Comparison of ENCODE assay signal across 1 cellular context in the genomic region with DNA sequence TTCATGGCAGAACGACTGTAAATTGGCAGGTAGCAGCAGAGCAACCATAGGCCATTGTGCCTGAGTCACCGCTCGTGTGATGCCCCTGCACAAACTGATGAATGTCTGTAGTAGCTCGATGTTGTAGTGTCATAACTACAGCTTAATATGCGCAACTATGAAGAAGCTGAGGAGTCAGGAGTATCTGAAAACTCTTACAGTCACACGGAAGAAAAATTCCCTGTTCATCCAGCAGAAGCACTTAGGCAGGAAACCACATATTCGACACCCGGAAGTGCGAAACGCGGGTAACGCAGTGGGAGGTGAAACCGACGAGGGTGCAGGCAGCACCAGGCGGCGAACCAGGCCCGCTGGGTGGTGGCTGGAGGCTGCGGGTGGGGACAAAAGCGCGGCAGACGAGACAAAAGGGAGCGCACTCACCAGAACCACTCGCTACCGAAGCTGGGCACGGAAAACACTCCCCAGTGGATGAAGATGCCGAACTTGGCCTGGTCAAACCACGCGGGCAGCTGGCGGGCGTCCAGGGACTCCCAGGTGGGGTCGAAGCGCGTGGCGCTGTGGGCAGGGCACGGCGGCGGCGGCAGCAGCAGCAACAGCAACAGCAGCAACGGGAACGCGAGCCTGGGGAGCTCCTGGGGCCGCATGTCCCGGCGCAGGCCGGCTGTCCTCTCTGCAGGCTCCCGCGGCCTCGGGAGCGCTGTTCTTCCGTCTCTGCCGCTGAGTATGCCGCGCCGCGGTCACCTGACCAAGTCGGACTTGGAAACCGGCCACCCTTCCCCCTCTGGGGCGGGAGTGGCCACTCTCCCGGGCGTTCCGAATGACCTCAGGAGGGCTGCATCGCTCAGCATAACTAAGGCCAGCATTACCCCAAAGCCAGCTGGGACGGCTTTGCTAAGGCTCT.
TF ChIP-seq lines count a peak whose summit lies in the region.

A gene with protein sequence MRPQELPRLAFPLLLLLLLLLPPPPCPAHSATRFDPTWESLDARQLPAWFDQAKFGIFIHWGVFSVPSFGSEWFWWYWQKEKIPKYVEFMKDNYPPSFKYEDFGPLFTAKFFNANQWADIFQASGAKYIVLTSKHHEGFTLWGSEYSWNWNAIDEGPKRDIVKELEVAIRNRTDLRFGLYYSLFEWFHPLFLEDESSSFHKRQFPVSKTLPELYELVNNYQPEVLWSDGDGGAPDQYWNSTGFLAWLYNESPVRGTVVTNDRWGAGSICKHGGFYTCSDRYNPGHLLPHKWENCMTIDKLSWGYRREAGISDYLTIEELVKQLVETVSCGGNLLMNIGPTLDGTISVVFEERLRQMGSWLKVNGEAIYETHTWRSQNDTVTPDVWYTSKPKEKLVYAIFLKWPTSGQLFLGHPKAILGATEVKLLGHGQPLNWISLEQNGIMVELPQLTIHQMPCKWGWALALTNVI (minus strand): TSS at position 730 of the 901 bp plus-strand sequence. CDS start 86 bp downstream, at position 644.

TF ChIP-seq in GM12878, 131 proteins besides CTCF, POLR2A, EP300 and RAD21 (continued from another document and continues in another):
- TF ChIP-seq, protein P1, sequence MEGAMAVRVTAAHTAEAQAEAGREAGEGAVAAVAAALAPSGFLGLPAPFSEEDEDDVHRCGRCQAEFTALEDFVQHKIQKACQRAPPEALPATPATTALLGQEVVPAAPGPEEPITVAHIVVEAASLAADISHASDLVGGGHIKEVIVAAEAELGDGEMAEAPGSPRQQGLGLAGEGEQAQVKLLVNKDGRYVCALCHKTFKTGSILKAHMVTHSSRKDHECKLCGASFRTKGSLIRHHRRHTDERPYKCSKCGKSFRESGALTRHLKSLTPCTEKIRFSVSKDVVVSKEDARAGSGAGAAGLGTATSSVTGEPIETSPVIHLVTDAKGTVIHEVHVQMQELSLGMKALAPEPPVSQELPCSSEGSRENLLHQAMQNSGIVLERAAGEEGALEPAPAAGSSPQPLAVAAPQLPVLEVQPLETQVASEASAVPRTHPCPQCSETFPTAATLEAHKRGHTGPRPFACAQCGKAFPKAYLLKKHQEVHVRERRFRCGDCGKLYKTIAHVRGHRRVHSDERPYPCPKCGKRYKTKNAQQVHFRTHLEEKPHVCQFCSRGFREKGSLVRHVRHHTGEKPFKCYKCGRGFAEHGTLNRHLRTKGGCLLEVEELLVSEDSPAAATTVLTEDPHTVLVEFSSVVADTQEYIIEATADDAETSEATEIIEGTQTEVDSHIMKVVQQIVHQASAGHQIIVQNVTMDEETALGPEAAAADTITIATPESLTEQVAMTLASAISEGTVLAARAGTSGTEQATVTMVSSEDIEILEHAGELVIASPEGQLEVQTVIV (IDR thresholded peaks at IDR 0.05; ENCODE audit: borderline replicate concordance, partially characterized antibody): peak; percentile 47
- peak; percentile 58; the same call in 1 of the 2 replicates for TF ChIP-seq NR2F1 (conservative IDR thresholded peaks at IDR 0.05)
- no peak for TF ChIP-seq CBX3 (IDR thresholded peaks at IDR 0.05; ENCODE audit: borderline replicate concordance, low read depth)
- peak; percentile 55; the same call in 1 of the 2 replicates for TF ChIP-seq EED (IDR thresholded peaks at IDR 0.05; ENCODE audit: low read depth)
- TF ChIP-seq SIX5 (IDR thresholded peaks at IDR 0.05; ENCODE audit: low read depth, low read length, severe bottlenecking): no peak
- no peak for TF ChIP-seq HDAC2 (IDR thresholded peaks at IDR 0.05)
- 0 out of 2 replicates have a peak, but pooled peaks have one; percentile 5 for TF ChIP-seq BCL11A (IDR thresholded peaks at IDR 0.05; ENCODE audit: low read depth, low read length)
- no peak for TF ChIP-seq RBBP5 (conservative IDR thresholded peaks at IDR 0.05)
- TF ChIP-seq, protein P2, sequence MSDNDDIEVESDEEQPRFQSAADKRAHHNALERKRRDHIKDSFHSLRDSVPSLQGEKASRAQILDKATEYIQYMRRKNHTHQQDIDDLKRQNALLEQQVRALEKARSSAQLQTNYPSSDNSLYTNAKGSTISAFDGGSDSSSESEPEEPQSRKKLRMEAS (IDR thresholded peaks at IDR 0.05; ENCODE audit: low read depth, low read length): no peak; the same call in 1 of the 2 replicates
- no peak for TF ChIP-seq TCF3 (IDR thresholded peaks at IDR 0.05; ENCODE audit: borderline replicate concordance, insufficient read depth, low read depth, low read length)
- TF ChIP-seq POLR2AphosphoS5 (IDR thresholded peaks at IDR 0.05; ENCODE audit: low read length): peak; percentile 62
- TF ChIP-seq ZBED1 (IDR thresholded peaks at IDR 0.05; ENCODE audit: borderline replicate concordance): no peak
- TF ChIP-seq, protein P3, sequence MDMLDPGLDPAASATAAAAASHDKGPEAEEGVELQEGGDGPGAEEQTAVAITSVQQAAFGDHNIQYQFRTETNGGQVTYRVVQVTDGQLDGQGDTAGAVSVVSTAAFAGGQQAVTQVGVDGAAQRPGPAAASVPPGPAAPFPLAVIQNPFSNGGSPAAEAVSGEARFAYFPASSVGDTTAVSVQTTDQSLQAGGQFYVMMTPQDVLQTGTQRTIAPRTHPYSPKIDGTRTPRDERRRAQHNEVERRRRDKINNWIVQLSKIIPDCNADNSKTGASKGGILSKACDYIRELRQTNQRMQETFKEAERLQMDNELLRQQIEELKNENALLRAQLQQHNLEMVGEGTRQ (IDR thresholded peaks at IDR 0.05; ENCODE audit: borderline replicate concordance, low read depth, low read length): no peak; the same call in 1 of the 2 replicates
- no peak for TF ChIP-seq NFIC (IDR thresholded peaks at IDR 0.05; ENCODE audit: low read depth, low read length)
- TF ChIP-seq, protein P4, sequence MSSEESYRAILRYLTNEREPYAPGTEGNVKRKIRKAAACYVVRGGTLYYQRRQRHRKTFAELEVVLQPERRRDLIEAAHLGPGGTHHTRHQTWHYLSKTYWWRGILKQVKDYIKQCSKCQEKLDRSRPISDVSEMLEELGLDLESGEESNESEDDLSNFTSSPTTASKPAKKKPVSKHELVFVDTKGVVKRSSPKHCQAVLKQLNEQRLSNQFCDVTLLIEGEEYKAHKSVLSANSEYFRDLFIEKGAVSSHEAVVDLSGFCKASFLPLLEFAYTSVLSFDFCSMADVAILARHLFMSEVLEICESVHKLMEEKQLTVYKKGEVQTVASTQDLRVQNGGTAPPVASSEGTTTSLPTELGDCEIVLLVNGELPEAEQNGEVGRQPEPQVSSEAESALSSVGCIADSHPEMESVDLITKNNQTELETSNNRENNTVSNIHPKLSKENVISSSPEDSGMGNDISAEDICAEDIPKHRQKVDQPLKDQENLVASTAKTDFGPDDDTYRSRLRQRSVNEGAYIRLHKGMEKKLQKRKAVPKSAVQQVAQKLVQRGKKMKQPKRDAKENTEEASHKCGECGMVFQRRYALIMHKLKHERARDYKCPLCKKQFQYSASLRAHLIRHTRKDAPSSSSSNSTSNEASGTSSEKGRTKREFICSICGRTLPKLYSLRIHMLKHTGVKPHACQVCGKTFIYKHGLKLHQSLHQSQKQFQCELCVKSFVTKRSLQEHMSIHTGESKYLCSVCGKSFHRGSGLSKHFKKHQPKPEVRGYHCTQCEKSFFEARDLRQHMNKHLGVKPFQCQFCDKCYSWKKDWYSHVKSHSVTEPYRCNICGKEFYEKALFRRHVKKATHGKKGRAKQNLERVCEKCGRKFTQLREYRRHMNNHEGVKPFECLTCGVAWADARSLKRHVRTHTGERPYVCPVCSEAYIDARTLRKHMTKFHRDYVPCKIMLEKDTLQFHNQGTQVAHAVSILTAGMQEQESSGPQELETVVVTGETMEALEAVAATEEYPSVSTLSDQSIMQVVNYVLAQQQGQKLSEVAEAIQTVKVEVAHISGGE (CRISPR knock-in tag; IDR thresholded peaks at IDR 0.05): no peak
- TF ChIP-seq, protein P5, sequence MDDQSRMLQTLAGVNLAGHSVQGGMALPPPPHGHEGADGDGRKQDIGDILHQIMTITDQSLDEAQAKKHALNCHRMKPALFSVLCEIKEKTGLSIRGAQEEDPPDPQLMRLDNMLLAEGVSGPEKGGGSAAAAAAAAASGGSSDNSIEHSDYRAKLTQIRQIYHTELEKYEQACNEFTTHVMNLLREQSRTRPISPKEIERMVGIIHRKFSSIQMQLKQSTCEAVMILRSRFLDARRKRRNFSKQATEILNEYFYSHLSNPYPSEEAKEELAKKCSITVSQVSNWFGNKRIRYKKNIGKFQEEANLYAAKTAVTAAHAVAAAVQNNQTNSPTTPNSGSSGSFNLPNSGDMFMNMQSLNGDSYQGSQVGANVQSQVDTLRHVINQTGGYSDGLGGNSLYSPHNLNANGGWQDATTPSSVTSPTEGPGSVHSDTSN (IDR thresholded peaks at IDR 0.05; ENCODE audit: insufficient replicate concordance, low read depth, low read length): no peak
- peak; percentile 80 for TF ChIP-seq MXI1 (IDR thresholded peaks at IDR 0.05; ENCODE audit: low read depth, low read length)
- TF ChIP-seq PML (IDR thresholded peaks at IDR 0.05; ENCODE audit: low read length): no peak; the same call in 1 of the 2 replicates
- TF ChIP-seq SRF (IDR thresholded peaks at IDR 0.05; ENCODE audit: low read depth in 2 of 2, low read length in 2 of 2): no peak
- TF ChIP-seq, protein P6, sequence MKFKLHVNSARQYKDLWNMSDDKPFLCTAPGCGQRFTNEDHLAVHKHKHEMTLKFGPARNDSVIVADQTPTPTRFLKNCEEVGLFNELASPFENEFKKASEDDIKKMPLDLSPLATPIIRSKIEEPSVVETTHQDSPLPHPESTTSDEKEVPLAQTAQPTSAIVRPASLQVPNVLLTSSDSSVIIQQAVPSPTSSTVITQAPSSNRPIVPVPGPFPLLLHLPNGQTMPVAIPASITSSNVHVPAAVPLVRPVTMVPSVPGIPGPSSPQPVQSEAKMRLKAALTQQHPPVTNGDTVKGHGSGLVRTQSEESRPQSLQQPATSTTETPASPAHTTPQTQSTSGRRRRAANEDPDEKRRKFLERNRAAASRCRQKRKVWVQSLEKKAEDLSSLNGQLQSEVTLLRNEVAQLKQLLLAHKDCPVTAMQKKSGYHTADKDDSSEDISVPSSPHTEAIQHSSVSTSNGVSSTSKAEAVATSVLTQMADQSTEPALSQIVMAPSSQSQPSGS (IDR thresholded peaks at IDR 0.05; ENCODE audit: low read length): no peak
- TF ChIP-seq MEF2B (IDR thresholded peaks at IDR 0.05; ENCODE audit: partially characterized antibody, poor library complexity, severe bottlenecking): no peak
- TF ChIP-seq HCFC1 (IDR thresholded peaks at IDR 0.05; ENCODE audit: low read length): no peak; the same call in 1 of the 2 replicates
- no peak; the same call in 1 of the 2 replicates for TF ChIP-seq TARDBP (IDR thresholded peaks at IDR 0.05; ENCODE audit: borderline replicate concordance)
- TF ChIP-seq SUZ12 (IDR thresholded peaks at IDR 0.05; ENCODE audit: unreplicated experiment): no peak
- TF ChIP-seq STAT1 (conservative IDR thresholded peaks at IDR 0.05): no peak
- TF ChIP-seq SMAD1 (IDR thresholded peaks at IDR 0.05; ENCODE audit: low read depth, partially characterized antibody): no peak
- TF ChIP-seq, protein P7, sequence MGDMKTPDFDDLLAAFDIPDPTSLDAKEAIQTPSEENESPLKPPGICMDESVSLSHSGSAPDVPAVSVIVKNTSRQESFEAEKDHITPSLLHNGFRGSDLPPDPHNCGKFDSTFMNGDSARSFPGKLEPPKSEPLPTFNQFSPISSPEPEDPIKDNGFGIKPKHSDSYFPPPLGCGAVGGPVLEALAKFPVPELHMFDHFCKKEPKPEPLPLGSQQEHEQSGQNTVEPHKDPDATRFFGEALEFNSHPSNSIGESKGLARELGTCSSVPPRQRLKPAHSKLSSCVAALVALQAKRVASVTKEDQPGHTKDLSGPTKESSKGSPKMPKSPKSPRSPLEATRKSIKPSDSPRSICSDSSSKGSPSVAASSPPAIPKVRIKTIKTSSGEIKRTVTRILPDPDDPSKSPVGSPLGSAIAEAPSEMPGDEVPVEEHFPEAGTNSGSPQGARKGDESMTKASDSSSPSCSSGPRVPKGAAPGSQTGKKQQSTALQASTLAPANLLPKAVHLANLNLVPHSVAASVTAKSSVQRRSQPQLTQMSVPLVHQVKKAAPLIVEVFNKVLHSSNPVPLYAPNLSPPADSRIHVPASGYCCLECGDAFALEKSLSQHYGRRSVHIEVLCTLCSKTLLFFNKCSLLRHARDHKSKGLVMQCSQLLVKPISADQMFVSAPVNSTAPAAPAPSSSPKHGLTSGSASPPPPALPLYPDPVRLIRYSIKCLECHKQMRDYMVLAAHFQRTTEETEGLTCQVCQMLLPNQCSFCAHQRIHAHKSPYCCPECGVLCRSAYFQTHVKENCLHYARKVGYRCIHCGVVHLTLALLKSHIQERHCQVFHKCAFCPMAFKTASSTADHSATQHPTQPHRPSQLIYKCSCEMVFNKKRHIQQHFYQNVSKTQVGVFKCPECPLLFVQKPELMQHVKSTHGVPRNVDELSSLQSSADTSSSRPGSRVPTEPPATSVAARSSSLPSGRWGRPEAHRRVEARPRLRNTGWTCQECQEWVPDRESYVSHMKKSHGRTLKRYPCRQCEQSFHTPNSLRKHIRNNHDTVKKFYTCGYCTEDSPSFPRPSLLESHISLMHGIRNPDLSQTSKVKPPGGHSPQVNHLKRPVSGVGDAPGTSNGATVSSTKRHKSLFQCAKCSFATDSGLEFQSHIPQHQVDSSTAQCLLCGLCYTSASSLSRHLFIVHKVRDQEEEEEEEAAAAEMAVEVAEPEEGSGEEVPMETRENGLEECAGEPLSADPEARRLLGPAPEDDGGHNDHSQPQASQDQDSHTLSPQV (IDR thresholded peaks at IDR 0.05): no peak
- TF ChIP-seq, protein P8, sequence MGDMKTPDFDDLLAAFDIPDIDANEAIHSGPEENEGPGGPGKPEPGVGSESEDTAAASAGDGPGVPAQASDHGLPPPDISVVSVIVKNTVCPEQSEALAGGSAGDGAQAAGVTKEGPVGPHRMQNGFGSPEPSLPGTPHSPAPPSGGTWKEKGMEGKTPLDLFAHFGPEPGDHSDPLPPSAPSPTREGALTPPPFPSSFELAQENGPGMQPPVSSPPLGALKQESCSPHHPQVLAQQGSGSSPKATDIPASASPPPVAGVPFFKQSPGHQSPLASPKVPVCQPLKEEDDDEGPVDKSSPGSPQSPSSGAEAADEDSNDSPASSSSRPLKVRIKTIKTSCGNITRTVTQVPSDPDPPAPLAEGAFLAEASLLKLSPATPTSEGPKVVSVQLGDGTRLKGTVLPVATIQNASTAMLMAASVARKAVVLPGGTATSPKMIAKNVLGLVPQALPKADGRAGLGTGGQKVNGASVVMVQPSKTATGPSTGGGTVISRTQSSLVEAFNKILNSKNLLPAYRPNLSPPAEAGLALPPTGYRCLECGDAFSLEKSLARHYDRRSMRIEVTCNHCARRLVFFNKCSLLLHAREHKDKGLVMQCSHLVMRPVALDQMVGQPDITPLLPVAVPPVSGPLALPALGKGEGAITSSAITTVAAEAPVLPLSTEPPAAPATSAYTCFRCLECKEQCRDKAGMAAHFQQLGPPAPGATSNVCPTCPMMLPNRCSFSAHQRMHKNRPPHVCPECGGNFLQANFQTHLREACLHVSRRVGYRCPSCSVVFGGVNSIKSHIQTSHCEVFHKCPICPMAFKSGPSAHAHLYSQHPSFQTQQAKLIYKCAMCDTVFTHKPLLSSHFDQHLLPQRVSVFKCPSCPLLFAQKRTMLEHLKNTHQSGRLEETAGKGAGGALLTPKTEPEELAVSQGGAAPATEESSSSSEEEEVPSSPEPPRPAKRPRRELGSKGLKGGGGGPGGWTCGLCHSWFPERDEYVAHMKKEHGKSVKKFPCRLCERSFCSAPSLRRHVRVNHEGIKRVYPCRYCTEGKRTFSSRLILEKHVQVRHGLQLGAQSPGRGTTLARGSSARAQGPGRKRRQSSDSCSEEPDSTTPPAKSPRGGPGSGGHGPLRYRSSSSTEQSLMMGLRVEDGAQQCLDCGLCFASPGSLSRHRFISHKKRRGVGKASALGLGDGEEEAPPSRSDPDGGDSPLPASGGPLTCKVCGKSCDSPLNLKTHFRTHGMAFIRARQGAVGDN (IDR thresholded peaks at IDR 0.05): peak; percentile 76
- no peak; the same call in 1 of the 2 replicates for TF ChIP-seq IRF4 (IDR thresholded peaks at IDR 0.05; ENCODE audit: low read depth, low read length)
- no peak for TF ChIP-seq WRNIP1 (IDR thresholded peaks at IDR 0.05; ENCODE audit: borderline replicate concordance, low read depth, low read length)
- no peak for TF ChIP-seq MYB (IDR thresholded peaks at IDR 0.05; ENCODE audit: borderline replicate concordance, low read depth, low read length)
